15 cellular contexts compared by ENCODE assay signal in genomic region chr2:189177441-189177840, GRCh38. TPM values are rescaled to one million over a fixed set of nuclear protein-coding genes. Genes with fewer than 3 reads are reported as not detected.
DNase-seq lines count a peak whose midpoint lies in the region; TF ChIP-seq lines count a peak whose summit lies in the region.
"Had no signal": no experiment of that assay in that cellular context is flagged by ENCODE, and none has a peak within 500 bp of the region (broad histone marks: within the 10 kb centered on the region; RNA-seq: fewer than 3 reads in every experiment).

No MANE protein-coding gene starts in this region.

- intact Hi-C loops in posterior cingulate gyrus (cut with DNase I), result no loop called here

- no peak overlapping the region for H2BK5ac ChIP-seq in trophoblast cell (ENCODE audit: low read depth, low read length, poor library complexity)

- H3K9me3 ChIP-seq in SJCRH30 (replicated peaks) (no peaks in the 10 kb centered on the region), trophoblast cell (ENCODE audit: insufficient read depth, low read depth, low read length) (no peaks in the 10 kb centered on the region)
- H3K9me3 ChIP-seq: BLaER1 had no signal

- H3K4me1 ChIP-seq in SJCRH30 (peaks cover 24% of the 10 kb centered on the region), trophoblast cell (ENCODE audit: control insufficient read depth in 1 of 2, insufficient read depth in 2 of 2, low read length in 2 of 2) (no peaks in the 10 kb centered on the region)
- H3K4me1 ChIP-seq: BLaER1 had no signal

- H3K4ac ChIP-seq in trophoblast cell (ENCODE audit: low read depth, low read length), result peak overlapping the region; percentile 83

- H2BK120ac ChIP-seq in trophoblast cell (ENCODE audit: insufficient read depth, low read length, poor library complexity), result no peak overlapping the region

- POLR2A ChIA-PET in AG04449 (lab: Yijun Ruan, JAX), result interaction anchor here (0.9 to 2.5 kb wide), 2 partner anchors 82 to 109 kb away, joined by 3 to 10 read pairs; no protein-coding TSS in a partner anchor

- DNase-seq in AG04449 (ENCODE audit: low read depth, low spot score) (no peak), SJCRH30 (no peak), fibroblast of peridontal ligament (ENCODE audit: extremely low read depth) (peak; percentile 62), trophoblast cell (no peak), NCI-H1930 (lab: John Stamatoyannopoulos, UW) (no peak), DMS114 treated with DMSO at 0.1 percent for 48 hours (lab: John Stamatoyannopoulos, UW; ENCODE audit: unreplicated experiment) (no peak), NCI-H2107 treated with DMSO at 0.1 percent for 48 hours (lab: John Stamatoyannopoulos, UW; ENCODE audit: unreplicated experiment) (no peak), posterior cingulate gyrus (no peak)
- DNase-seq: activated CD4-positive, alpha-beta T cell treated with anti-CD3 and anti-CD28 coated beads, Interleukin-2, amount 50 U/mL, for 4 hours; activated naive CD4-positive, alpha-beta T cell treated with Interleukin-2 at 50 U/mL for 16 hours; GDM1; naive thymus-derived CD4-positive, alpha-beta T cell; NCI-H1417 treated with DMSO at 0.1 percent for 48 hours; stimulated activated CD4-positive, alpha-beta T cell treated with anti-CD3 and anti-CD28 coated beads, Interleukin-4, amount 100 ng/mL, for 1 hour had no signal

- H4K12ac ChIP-seq in trophoblast cell (ENCODE audit: low read depth, low read length), result no peak overlapping the region

- H2BK12ac ChIP-seq in trophoblast cell (ENCODE audit: low read length), result no peak overlapping the region

- H2AFZ ChIP-seq in trophoblast cell (ENCODE audit: insufficient read depth, low read length, poor library complexity), result no peak overlapping the region

- H3K36me3 ChIP-seq in SJCRH30 (no peaks in the 10 kb centered on the region), trophoblast cell (ENCODE audit: control insufficient read depth in 1 of 2, insufficient read depth in 2 of 2, low read length in 2 of 2) (no peaks in the 10 kb centered on the region)
- H3K36me3 ChIP-seq: BLaER1 had no signal

- WGBS in trophoblast cell (ENCODE audit: extremely low coverage, insufficient coverage, insufficient read length), result no CpG with 5 or more reads among the region's 3 CpGs

- H3K27me3 ChIP-seq in SJCRH30 (no peaks in the 10 kb centered on the region), trophoblast cell (ENCODE audit: insufficient read depth, low read length) (no peaks in the 10 kb centered on the region)
- H3K27me3 ChIP-seq: BLaER1 had no signal

- H3K4me3 ChIP-seq in AG04449 (ENCODE audit: low read depth, low read length) (peak overlapping the region; percentile 79), SJCRH30 (peak overlapping the region; percentile 66), trophoblast cell (ENCODE audit: low read depth, low read length) (no peak overlapping the region)
- H3K4me3 ChIP-seq: BLaER1 had no signal

- H4K91ac ChIP-seq in trophoblast cell (ENCODE audit: low read depth, low read length), result no peak overlapping the region

- no peak overlapping the region for H3K14ac ChIP-seq in trophoblast cell (ENCODE audit: low read length)

- H3K79me1 ChIP-seq in trophoblast cell (ENCODE audit: low read length), result peaks cover 4% of the 10 kb centered on the region

- H3K27ac ChIP-seq in SJCRH30 (peak overlapping the region; percentile 71; the same call in 1 of the 2 replicates), trophoblast cell (ENCODE audit: low read depth, low read length) (no peak overlapping the region)
- H3K27ac ChIP-seq: BLaER1 had no signal

- no peaks in the 10 kb centered on the region for H3K79me2 ChIP-seq in trophoblast cell (ENCODE audit: control insufficient read depth, insufficient read depth, low read length, poor library complexity)

- no peak overlapping the region for H2AK5ac ChIP-seq in trophoblast cell (ENCODE audit: low read length)

- H3K18ac ChIP-seq in trophoblast cell (ENCODE audit: low read length), result no peak overlapping the region

- no peak overlapping the region for H3K23ac ChIP-seq in trophoblast cell (ENCODE audit: low read length)

- no peak for TF ChIP-seq CTCF in AG04449 (IDR thresholded peaks at IDR 0.05; ENCODE audit: insufficient read depth, low read length, missing control alignments)

- no peak overlapping the region for H4K8ac ChIP-seq in trophoblast cell (ENCODE audit: low read depth, low read length)

- peak overlapping the region; percentile 58 for H3K4me2 ChIP-seq in trophoblast cell (ENCODE audit: low read length)
- H3K4me2 ChIP-seq: BLaER1 had no signal

- CTCF ChIA-PET in AG04449 (lab: Yijun Ruan, JAX), result interaction anchor here (0.9 to 4.7 kb wide), 13 partner anchors 8 to 232 kb away, joined by 3 to 40 read pairs (median 4); no protein-coding TSS in a partner anchor

- no peak overlapping the region for H3K9ac ChIP-seq in trophoblast cell (ENCODE audit: low read length)
- H3K9ac ChIP-seq: BLaER1 had no signal

RNA-seq across cellular contexts. Expression of gene COL5A2, which starts 2.1 kb away (rescaled TPM):
- 215 and 218 TPM in 2 replicates for total RNA-seq in SJCRH30 (2014; rRNA removed; shearing (Covaris generic))
- 104 and 108 TPM in 2 replicates for polyA plus RNA-seq in trophoblast cell (2013)
